20 cellular contexts compared by ENCODE assay signal in genomic region chr5:62589504-62589903, GRCh38. TPM values are rescaled to one million over a fixed set of nuclear protein-coding genes. Genes with fewer than 3 reads are reported as not detected.
DNase-seq lines count a peak whose midpoint lies in the region; ATAC-seq and TF ChIP-seq lines count a peak whose summit lies in the region.
"Had no signal": no experiment of that assay in that cellular context is flagged by ENCODE, and none has a peak within 500 bp of the region (broad histone marks: within the 10 kb centered on the region; RNA-seq: fewer than 3 reads in every experiment).

No MANE protein-coding gene starts in this region.

- H3K27me3 ChIP-seq in BE2C, result no peaks in the 10 kb centered on the region
- H3K27me3 ChIP-seq: MG63 had no signal

- H3K9me3 Mint-ChIP-seq in HFFc6 (no peaks in the 10 kb centered on the region), endothelial cell (ENCODE audit: unreplicated experiment) (no peaks in the 10 kb centered on the region)
- H3K9me3 Mint-ChIP-seq: CD4-positive, alpha-beta T cell had no signal

- H3K4me3 Mint-ChIP-seq in HFFc6 (no peak overlapping the region), endothelial cell (ENCODE audit: unreplicated experiment) (peak overlapping the region; percentile 10)
- H3K4me3 Mint-ChIP-seq: CD4-positive, alpha-beta T cell had no signal

- no peaks in the 10 kb centered on the region for H3K9me3 ChIP-seq in BE2C
- H3K9me3 ChIP-seq: Caco-2, MG63 had no signal

- H3K4me3 ChIP-seq in BE2C (ENCODE audit: low read depth, low read length), result no peak overlapping the region
- H3K4me3 ChIP-seq: MG63 had no signal

- H3K36me3 ChIP-seq in BE2C, result peaks cover 13% of the 10 kb centered on the region

- peaks cover 8% of the 10 kb centered on the region; the same call in 1 of the 2 replicates for H3K4me1 ChIP-seq in BE2C
- H3K4me1 ChIP-seq: Caco-2 had no signal

- DNase-seq in BE2C (no peak), HFFc6 (no peak), SK-MEL-5 (ENCODE audit: low read depth, low spot score) (peak; percentile 5), endothelial cell (ENCODE audit: low spot score) (no peak), SHP77 (lab: John Stamatoyannopoulos, UW) (no peak), NCI-H524 treated with DMSO at 0.1 percent for 48 hours (lab: John Stamatoyannopoulos, UW) (no peak)
- DNase-seq: Caco-2; CD4-positive, alpha-beta T cell; GDM1; H7; Karpas-422; MG63; NCI-H1092; NCI-H1436 treated with DMSO at 0.1 percent for 48 hours; NCI-H2081; NCI-H510A; NCI-H82; SW 1271 had no signal

- TF ChIP-seq CTCF in BE2C (IDR thresholded peaks at IDR 0.05; ENCODE audit: low read depth, low read length) (0 out of 2 replicates have a peak, but pooled peaks have one; percentile 20), HFFc6 (IDR thresholded peaks at IDR 0.05) (0 out of 2 replicates have a peak, but pooled peaks have one; percentile 14), endothelial cell (IDR thresholded peaks at IDR 0.05; ENCODE audit: unreplicated experiment) (no peak)

- ATAC-seq in GM18498 (IDR thresholded peaks at IDR 0.05; ENCODE audit: unreplicated experiment) (no peak), GM21528 (IDR thresholded peaks at IDR 0.05; ENCODE audit: low FRiP score, unreplicated experiment) (no peak)

- H3K27ac Mint-ChIP-seq in HFFc6 (no peak overlapping the region), endothelial cell (ENCODE audit: unreplicated experiment) (peak overlapping the region; percentile 1)
- H3K27ac Mint-ChIP-seq: CD4-positive, alpha-beta T cell had no signal

- peaks cover 13% of the 10 kb centered on the region; the same call in 1 of the 2 replicates for H3K36me3 Mint-ChIP-seq in HFFc6 (ENCODE audit: low read depth)
- peaks cover 33% of the 10 kb centered on the region for H3K36me3 Mint-ChIP-seq in endothelial cell (ENCODE audit: low read depth, unreplicated experiment)

- in situ Hi-C loops in SK-MEL-5 (cut with HindIII; ENCODE audit: low pct_unique_long_range_greater_than_20kb, low sequenced_read_pairs), result no loop called here

- H3K4me1 Mint-ChIP-seq in HFFc6 (ENCODE audit: low read depth) (peaks cover 27% of the 10 kb centered on the region), endothelial cell (ENCODE audit: unreplicated experiment) (peaks cover 47% of the 10 kb centered on the region)

- H3K27me3 Mint-ChIP-seq in HFFc6 (ENCODE audit: insufficient read depth) (peaks cover 1% of the 10 kb centered on the region; the same call in 1 of the 2 replicates), endothelial cell (ENCODE audit: unreplicated experiment) (no peaks in the 10 kb centered on the region)
- H3K27me3 Mint-ChIP-seq: CD4-positive, alpha-beta T cell had no signal

RNA-seq across cellular contexts. Expression of gene LRRC70, which starts 10.9 kb away (rescaled TPM):
- polyA plus RNA-seq in BE2C (2012; ENCODE audit: insufficient read depth, insufficient read length, low read depth), result not detected
- total RNA-seq in HFFc6 (2021; fragmentation: NEBNext Ultra II Directional; extraction: Animal tissue kit (Norgen Biotek cat#: 25700)), result under 1 TPM; 0.13 to 0.50 (median 0.28) TPM
- 0.29 and 1.5 TPM in 2 replicates for total RNA-seq in SK-MEL-5 (2014; rRNA removed; shearing (Covaris generic))
- 0.10 and 0.22 TPM in 2 replicates for polyA plus RNA-seq in SK-MEL-5 (2015; cell fraction: cytosol; rRNA removed)
- 1.2 and 6.7 TPM in 2 replicates for polyA plus RNA-seq in SK-MEL-5 (2015; cell fraction: nucleus; rRNA removed)
- total RNA-seq in endothelial cell (ENCODE audit: unreplicated experiment), result 35.0 TPM

Comparison
In these comparisons a context has a peak if more than half of its experiments do, and no peak if none do; other contexts are left out.
1. RNA of gene LRRC70, which starts 10.9 kb away (total RNA-seq): 35.0 TPM in endothelial cell (single experiment); 0.13 to 0.50 TPM in HFFc6 and 0.29 to 1.5 TPM in SK-MEL-5; every median in the first group is over 10 times any median in the second.